ENCODE assay signal across 1 cellular context in genomic region chrX:129825746-129826505, GRCh38.
TF ChIP-seq lines count a peak whose summit lies in the region.

No MANE protein-coding gene starts in this region.

TF ChIP-seq in HepG2, 621 proteins besides CTCF, POLR2A, EP300 and RAD21 (continued from another document and continues in another):
- TF ChIP-seq ZNF784 (CRISPR knock-in tag; IDR thresholded peaks at IDR 0.05; ENCODE audit: borderline replicate concordance) (no peak), HOMEZ (CRISPR knock-in tag; IDR thresholded peaks at IDR 0.05; ENCODE audit: low read depth) (no peak), MED1 (CRISPR knock-in tag; IDR thresholded peaks at IDR 0.05) (no peak; the same call in 1 of the 2 replicates), ZNF138 (CRISPR knock-in tag; IDR thresholded peaks at IDR 0.05; ENCODE audit: low read depth) (no peak), ZFP37 (CRISPR knock-in tag; IDR thresholded peaks at IDR 0.05; ENCODE audit: borderline replicate concordance) (no peak), ZNF383 (CRISPR knock-in tag; IDR thresholded peaks at IDR 0.05; ENCODE audit: borderline replicate concordance) (no peak), RELA (CRISPR knock-in tag; IDR thresholded peaks at IDR 0.05) (no peak), ZNF572 (CRISPR knock-in tag; IDR thresholded peaks at IDR 0.05) (no peak), POLR2AphosphoS2 (IDR thresholded peaks at IDR 0.05; ENCODE audit: low read depth, low read length) (no peak), EED (CRISPR knock-in tag; IDR thresholded peaks at IDR 0.05) (no peak), THAP11 (CRISPR knock-in tag; IDR thresholded peaks at IDR 0.05) (0 out of 2 replicates have a peak, but pooled peaks have one; percentile 20), ZNF772 (CRISPR knock-in tag; IDR thresholded peaks at IDR 0.05) (0 out of 2 replicates have a peak, but pooled peaks have one; percentile 45), KIAA2018 (CRISPR knock-in tag; IDR thresholded peaks at IDR 0.05; ENCODE audit: borderline replicate concordance) (no peak), HOXD1 (CRISPR knock-in tag; IDR thresholded peaks at IDR 0.05) (no peak), NR2C2 (CRISPR knock-in tag; IDR thresholded peaks at IDR 0.05; ENCODE audit: borderline replicate concordance) (peak; percentile 50; the same call in 1 of the 2 replicates), THYN1 (CRISPR knock-in tag; IDR thresholded peaks at IDR 0.05; ENCODE audit: borderline replicate concordance, low read depth) (no peak), TBX2 (CRISPR knock-in tag; IDR thresholded peaks at IDR 0.05; ENCODE audit: borderline replicate concordance) (no peak), ZNF710 (CRISPR knock-in tag; IDR thresholded peaks at IDR 0.05; ENCODE audit: borderline replicate concordance) (no peak), TAF1 (CRISPR knock-in tag; IDR thresholded peaks at IDR 0.05) (no peak), IKZF5 (CRISPR knock-in tag; IDR thresholded peaks at IDR 0.05) (0 out of 2 replicates have a peak, but pooled peaks have one; percentile 33), NCOA1 (CRISPR knock-in tag; IDR thresholded peaks at IDR 0.05) (no peak), MAZ (IDR thresholded peaks at IDR 0.05; ENCODE audit: borderline replicate concordance, low read depth, low read length) (no peak), MAZ (CRISPR knock-in tag; IDR thresholded peaks at IDR 0.05; ENCODE audit: low read depth) (no peak), RARA (CRISPR knock-in tag; IDR thresholded peaks at IDR 0.05) (peak; percentile 36; the same call in 1 of the 2 replicates), JDP2 (CRISPR knock-in tag; IDR thresholded peaks at IDR 0.05; ENCODE audit: borderline replicate concordance) (no peak), ZNF34 (CRISPR knock-in tag; IDR thresholded peaks at IDR 0.05; ENCODE audit: borderline replicate concordance) (no peak), ZKSCAN5 (CRISPR knock-in tag; IDR thresholded peaks at IDR 0.05) (no peak), BRD4 (CRISPR knock-in tag; IDR thresholded peaks at IDR 0.05) (no peak), BATF2 (CRISPR knock-in tag; IDR thresholded peaks at IDR 0.05) (no peak), SNAPC4 (CRISPR knock-in tag; IDR thresholded peaks at IDR 0.05) (no peak), RXRA (CRISPR knock-in tag; IDR thresholded peaks at IDR 0.05) (no peak; the same call in 1 of the 2 replicates), KDM3A (CRISPR knock-in tag; IDR thresholded peaks at IDR 0.05; ENCODE audit: low read depth) (no peak), ZFP90 (CRISPR knock-in tag; IDR thresholded peaks at IDR 0.05; ENCODE audit: borderline replicate concordance) (no peak), POGZ (CRISPR knock-in tag; IDR thresholded peaks at IDR 0.05) (no peak), ZNF614 (CRISPR knock-in tag; IDR thresholded peaks at IDR 0.05; ENCODE audit: borderline replicate concordance) (no peak), ETV6 (CRISPR knock-in tag; conservative IDR thresholded peaks at IDR 0.05) (no peak), NPAS2 (CRISPR knock-in tag; IDR thresholded peaks at IDR 0.05; ENCODE audit: borderline replicate concordance) (no peak), KLF12 (CRISPR knock-in tag; IDR thresholded peaks at IDR 0.05; ENCODE audit: borderline replicate concordance) (no peak), ZNF550 (CRISPR knock-in tag; IDR thresholded peaks at IDR 0.05; ENCODE audit: borderline replicate concordance) (no peak), ELF1 (CRISPR knock-in tag; IDR thresholded peaks at IDR 0.05) (no peak), TRIM22 (IDR thresholded peaks at IDR 0.05) (no peak), XRCC5 (optimal IDR thresholded peaks at IDR 0.05; ENCODE audit: low read length) (no peak), SIN3A (IDR thresholded peaks at IDR 0.05; ENCODE audit: borderline replicate concordance, low read depth, low read length) (no peak), RFX3 (CRISPR knock-in tag; IDR thresholded peaks at IDR 0.05) (no peak), HHEX (CRISPR knock-in tag; IDR thresholded peaks at IDR 0.05) (no peak), GATAD2A (CRISPR knock-in tag; IDR thresholded peaks at IDR 0.05) (0 out of 2 replicates have a peak, but pooled peaks have one; percentile 27)
